In genomic region chr14:69005432-69006148, GRCh38 we compare ENCODE assay signal across 8 cellular contexts. TPM values are rescaled to one million over a fixed set of nuclear protein-coding genes. Genes with fewer than 3 reads are reported as not detected.
A peak's percentile ranks its signal among the peaks of the same experiment; 100 is the strongest.
DNase-seq lines count a peak whose midpoint lies in the region; FAIRE-seq and TF ChIP-seq lines count a peak whose summit lies in the region.

No MANE protein-coding gene starts in this region.

- 0 out of 2 replicates have a peak, but pooled peaks cover 3% of the 10 kb centered on the region for H4K20me1 ChIP-seq in Karpas-422 (ENCODE audit: insufficient read depth, low read depth, low read length)

- no peaks in the 10 kb centered on the region for H3K9me2 ChIP-seq in Karpas-422 (replicated peaks; ENCODE audit: insufficient read depth, low read length)

- H3K4me3 ChIP-seq in NB4 (ENCODE audit: low read depth, low read length) (no peak overlapping the region), endodermal cell (ENCODE audit: low read length) (no peak overlapping the region), small intestine (ENCODE audit: low read depth in 1 of 2, low read length in 2 of 2) (no peak overlapping the region), Karpas-422 (ENCODE audit: low read length) (no peak overlapping the region)

- H3K36me3 ChIP-seq in endodermal cell (ENCODE audit: control insufficient read depth, insufficient read depth, low read length) = no peaks in the 10 kb centered on the region
- no peaks in the 10 kb centered on the region for H3K36me3 ChIP-seq in small intestine (ENCODE audit: control insufficient read depth in 2 of 2, insufficient read depth in 2 of 2, low read length in 2 of 2)
- no peaks in the 10 kb centered on the region for H3K36me3 ChIP-seq in Karpas-422 (ENCODE audit: insufficient read depth, low read length)

- no peak overlapping the region for H2AFZ ChIP-seq in Karpas-422 (ENCODE audit: low read length)

- no peaks in the 10 kb centered on the region for H3K9me3 Mint-ChIP-seq in endodermal cell

- no peak overlapping the region for H3K27ac Mint-ChIP-seq in endodermal cell

- H3K9ac ChIP-seq in endodermal cell (ENCODE audit: extremely low read depth, low read length, poor library complexity, severe bottlenecking) = no peak overlapping the region
- H3K9ac ChIP-seq in Karpas-422 (ENCODE audit: low read length) = no peak overlapping the region

- H3K27ac ChIP-seq in endodermal cell (ENCODE audit: low read depth, low read length) = no peak overlapping the region
- peak overlapping the region in 1 of 2 donors; percentile 59 for H3K27ac ChIP-seq in small intestine (ENCODE audit: low read depth in 1 of 2, low read length in 1 of 2)
- H3K27ac ChIP-seq in Karpas-422 (ENCODE audit: low read length) = no peak overlapping the region

- DNase-seq in AG20443 (ENCODE audit: low spot score) (peak; percentile 95), NB4 (ENCODE audit: low read depth) (peak; percentile 47), endodermal cell (peak; percentile 78), myocyte (ENCODE audit: low read depth) (peak; percentile 86), small intestine (no peak), NCI-H2171 (lab: John Stamatoyannopoulos, UW) (no peak), Karpas-422 (no peak)
- no peak for DNase-seq in effector CD4-positive, alpha-beta T cell

- H3K4me1 ChIP-seq in endodermal cell (ENCODE audit: control insufficient read depth, insufficient read depth, low read length) (peaks cover 3% of the 10 kb centered on the region), small intestine (ENCODE audit: control insufficient read depth in 2 of 2, insufficient read depth in 1 of 2, low read depth in 1 of 2, low read length in 1 of 2) (no peaks in the 10 kb centered on the region), Karpas-422 (ENCODE audit: low read length) (no peaks in the 10 kb centered on the region)

- H3K79me2 ChIP-seq in Karpas-422 (ENCODE audit: low read length) = no peaks in the 10 kb centered on the region

- no peaks in the 10 kb centered on the region for H3K27me3 Mint-ChIP-seq in endodermal cell (ENCODE audit: insufficient read depth)

- no peaks in the 10 kb centered on the region for H3K36me3 Mint-ChIP-seq in endodermal cell (ENCODE audit: low read depth)

- 74 to 76% methylated on average over 7 to 11 of the region's 11 CpGs for WGBS in endodermal cell (ENCODE audit: insufficient coverage in 1 of 2, insufficient read length in 1 of 2), 2 experiments
- WGBS in small intestine, 3 donors = 54 to 61% (median 55%) methylated on average over 11 of the region's 11 CpGs

- TF ChIP-seq POLR2A in NB4 (IDR thresholded peaks at IDR 0.05; ENCODE audit: extremely low read depth, insufficient read length) = no peak

- H3K4me3 Mint-ChIP-seq in endodermal cell = no peak overlapping the region

- no peaks in the 10 kb centered on the region for H3K9me3 ChIP-seq in endodermal cell (ENCODE audit: control insufficient read depth, low read length)
- no peaks in the 10 kb centered on the region for H3K9me3 ChIP-seq in small intestine (ENCODE audit: control insufficient read depth, low read depth)
- H3K9me3 ChIP-seq in Karpas-422 (ENCODE audit: low read length) = no peaks in the 10 kb centered on the region

- H3K27me3 ChIP-seq in endodermal cell (ENCODE audit: control insufficient read depth, insufficient read depth, low read length, poor library complexity, severe bottlenecking) (no peaks in the 10 kb centered on the region), small intestine (ENCODE audit: control insufficient read depth in 2 of 2, insufficient read depth in 2 of 2, low read length in 2 of 2) (no peaks in the 10 kb centered on the region), Karpas-422 (ENCODE audit: low read length) (0 out of 2 replicates have a peak, but pooled peaks cover 2% of the 10 kb centered on the region)

- H3K4me2 ChIP-seq in Karpas-422 (ENCODE audit: low read depth, low read length, poor library complexity, severe bottlenecking) = no peak overlapping the region

- FAIRE-seq in small intestine (lab: Jason Lieb, UNC) = no peak

- TF ChIP-seq CTCF in NB4 (IDR thresholded peaks at IDR 0.05; ENCODE audit: low read depth, low read length) (no peak), endodermal cell (conservative IDR thresholded peaks at IDR 0.05) (no peak)

- H3K4me1 Mint-ChIP-seq in endodermal cell = peaks cover 16% of the 10 kb centered on the region

RNA-seq across cellular contexts. Expression of gene ACTN1, which starts 26.5 kb away (rescaled TPM):
- 100 to 1,000 TPM; 190 to 275 TPM for total RNA-seq in endodermal cell
- 115 TPM for polyA plus RNA-seq in endodermal cell (2013, experiment 1 of 2)
- 126 TPM for polyA plus RNA-seq in endodermal cell (2013, experiment 2 of 2)
- total RNA-seq in myocyte = 171 and 188 TPM in 2 replicates
- polyA plus RNA-seq in myocyte (2012) = 773 TPM
- polyA plus RNA-seq in small intestine = 10 to 100 TPM in 2 of 3 donors, 1 to 10 TPM in 1; 6.7 to 55.9 (median 10.3) TPM
- total RNA-seq in Karpas-422 (2014; rRNA removed; shearing (Covaris generic); ENCODE audit: low replicate concordance) = 1.1 TPM in 1 of 2 replicates, not detected in the other

Comparison
In these comparisons a context has a peak if more than half of its experiments do, and no peak if none do; other contexts are left out.
1. DNase-seq: peak in AG20443 (single experiment), NB4 (single experiment), endodermal cell (single experiment) and myocyte (single experiment); none in effector CD4-positive, alpha-beta T cell (single experiment), small intestine (single experiment), NCI-H2171 (single experiment) and Karpas-422 (single experiment).
2. RNA of gene ACTN1, which starts 26.5 kb away (total RNA-seq): 190 to 275 TPM in endodermal cell and 171 to 188 TPM in myocyte; 1.1 TPM in Karpas-422; every median in the first group is over 10 times any median in the second.